13 cellular contexts compared by ENCODE assay signal in genomic region chr2:73726657-73727056, GRCh38. TPM values are rescaled to one million over a fixed set of nuclear protein-coding genes. Genes with fewer than 3 reads are reported as not detected.
"Had no signal": no experiment of that assay in that cellular context is flagged by ENCODE, and none has a peak within 500 bp of the region (broad histone marks: within the 10 kb centered on the region; RNA-seq: fewer than 3 reads in every experiment).

No MANE protein-coding gene starts in this region.

RNA-seq across cellular contexts. Expression of gene C2orf78, which starts 57.3 kb away (rescaled TPM):
- total RNA-seq: activated B cell treated with CpG ODN at 0.5 μM for 24 hours; activated CD4-positive, alpha-beta memory T cell treated with anti-CD3 and anti-CD28 coated beads for 36 hours; activated CD4-positive, alpha-beta memory T cell treated with anti-CD3 and anti-CD28 coated beads, Interleukin-2, amount 10 ng/mL, durations not matched to agents 7 days and 5 days; activated CD4-positive, alpha-beta T cell treated with anti-CD3 and anti-CD28 coated beads for 36 hours; activated CD4-positive, alpha-beta T cell treated with anti-CD3 and anti-CD28 coated beads, Interleukin-2, amount 10 ng/mL, durations not matched to agents 24 days and 14 days; activated CD4-positive, alpha-beta T cell treated with anti-CD3 and anti-CD28 coated beads, Interleukin-2, amount 10 ng/mL, durations not matched to agents 7 days and 5 days; activated CD8-positive, alpha-beta memory T cell treated with anti-CD3 and anti-CD28 coated beads for 36 hours; activated CD8-positive, alpha-beta memory T cell treated with anti-CD3 and anti-CD28 coated beads, Interleukin-2, amount 10 ng/mL, durations not matched to agents 7 days and 5 days; activated CD8-positive, alpha-beta T cell treated with anti-CD3 and anti-CD28 coated beads for 36 hours; activated CD8-positive, alpha-beta T cell treated with anti-CD3 and anti-CD28 coated beads, Interleukin-2, amount 10 ng/mL, durations not matched to agents 7 days and 5 days; T-helper 1 cell treated with Interleukin-12 subunit alpha and Interleukin-12 subunit beta and Interleukin-4 antibody, amounts not matched to agents 30 ng/mL and 1 ng/mL, for 36 hours; T-helper 17 cell; T-helper 2 cell treated with Interferon-gamma antibody and Interleukin-4, amounts not matched to agents 100 ng/mL and 5 ng/mL, for 36 hours had no signal
